ENCODE assay signal across 16 cellular contexts in the genomic region with DNA sequence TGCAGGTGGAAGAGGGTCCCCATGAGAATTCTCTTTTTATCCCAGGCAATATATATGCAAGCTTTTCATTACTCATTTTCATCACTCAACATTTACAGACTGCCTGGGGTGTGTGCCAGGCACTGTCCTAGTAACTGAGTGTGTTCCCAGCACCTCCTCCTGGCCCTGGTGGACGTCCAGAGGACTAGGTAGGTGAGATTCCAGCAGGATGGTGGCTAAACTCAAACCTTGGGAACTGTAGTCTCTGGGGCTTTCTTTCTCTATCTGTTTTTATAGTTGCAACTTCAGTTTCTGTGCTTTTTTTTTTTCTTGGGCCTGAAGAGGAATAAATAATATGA.
DNase-seq lines count a peak whose midpoint lies in the region; ATAC-seq and TF ChIP-seq lines count a peak whose summit lies in the region.
"Had no signal": no experiment of that assay in that cellular context is flagged by ENCODE, and none has a peak within 500 bp of the region (broad histone marks: within the 10 kb centered on the region; RNA-seq: fewer than 3 reads in every experiment).

No MANE protein-coding gene starts in this region.

- peak overlapping the region; percentile 60 for H3K4me3 Mint-ChIP-seq in activated CD4-positive, alpha-beta T cell treated with anti-CD3 and anti-CD28 coated beads for 36 hours
- H3K4me3 Mint-ChIP-seq in activated CD8-positive, alpha-beta T cell treated with anti-CD3 and anti-CD28 coated beads for 36 hours, result peak overlapping the region; percentile 44
- peak overlapping the region; percentile 8 for H3K4me3 Mint-ChIP-seq in glutamatergic neuron (ENCODE audit: unreplicated experiment)
- peak overlapping the region; percentile 57 for H3K4me3 Mint-ChIP-seq in stimulated activated effector memory CD8-positive, alpha-beta T cell treated with anti-CD3 and anti-CD28 coated beads, Interleukin-12 subunit alpha, Interleukin-12 subunit beta, amount 100 ng/mL, for 72 hours
- H3K4me3 Mint-ChIP-seq: WTC11 had no signal

- intact Hi-C loops in activated CD4-positive, alpha-beta T cell treated with anti-CD3 and anti-CD28 coated beads for 36 hours (cut with DNase I, micrococcal nuclease), result loop anchor here (1.0 to 10.0 kb wide), 5 partner anchors 8 to 1880 kb away; no protein-coding TSS in a partner anchor
- intact Hi-C loops in activated CD8-positive, alpha-beta T cell treated with anti-CD3 and anti-CD28 coated beads for 36 hours (cut with micrococcal nuclease), result loop anchor here (2.0 to 5.0 kb wide), 2 partner anchors 32 to 42 kb away; no protein-coding TSS in a partner anchor

- ATAC-seq in activated CD4-positive, alpha-beta T cell treated with anti-CD3 and anti-CD28 coated beads for 36 hours, result no peak
- no peak for ATAC-seq in activated CD8-positive, alpha-beta T cell treated with anti-CD3 and anti-CD28 coated beads for 36 hours
- no peak for ATAC-seq in stimulated activated effector memory CD8-positive, alpha-beta T cell treated with anti-CD3 and anti-CD28 coated beads, Interleukin-12 subunit alpha, Interleukin-12 subunit beta, amount 100 ng/mL, for 72 hours
- no peak for ATAC-seq in HG02938 (IDR thresholded peaks at IDR 0.05; ENCODE audit: unreplicated experiment)
- ATAC-seq in HG03159 (IDR thresholded peaks at IDR 0.05; ENCODE audit: unreplicated experiment), result no peak
- ATAC-seq: HepG2, WTC11 had no signal

- H3K9me3 Mint-ChIP-seq in activated CD4-positive, alpha-beta T cell treated with anti-CD3 and anti-CD28 coated beads for 36 hours (ENCODE audit: low read depth), result no peaks in the 10 kb centered on the region
- no peaks in the 10 kb centered on the region for H3K9me3 Mint-ChIP-seq in activated CD8-positive, alpha-beta T cell treated with anti-CD3 and anti-CD28 coated beads for 36 hours
- peaks cover 11% of the 10 kb centered on the region for H3K9me3 Mint-ChIP-seq in glutamatergic neuron (ENCODE audit: unreplicated experiment)
- no peaks in the 10 kb centered on the region for H3K9me3 Mint-ChIP-seq in stimulated activated effector memory CD8-positive, alpha-beta T cell treated with anti-CD3 and anti-CD28 coated beads, Interleukin-12 subunit alpha, Interleukin-12 subunit beta, amount 100 ng/mL, for 72 hours

- TF ChIP-seq CTCF in activated CD8-positive, alpha-beta T cell treated with anti-CD3 and anti-CD28 coated beads for 36 hours (IDR thresholded peaks at IDR 0.05), result no peak
- TF ChIP-seq CTCF in glutamatergic neuron (IDR thresholded peaks at IDR 0.05; ENCODE audit: partially characterized antibody, unreplicated experiment), result no peak

- peaks cover 84% of the 10 kb centered on the region for H3K4me1 Mint-ChIP-seq in activated CD4-positive, alpha-beta T cell treated with anti-CD3 and anti-CD28 coated beads for 36 hours
- peaks cover 76% of the 10 kb centered on the region for H3K4me1 Mint-ChIP-seq in activated CD8-positive, alpha-beta T cell treated with anti-CD3 and anti-CD28 coated beads for 36 hours (ENCODE audit: low read depth)
- H3K4me1 Mint-ChIP-seq in glutamatergic neuron (ENCODE audit: low read depth, unreplicated experiment), result peaks cover 57% of the 10 kb centered on the region
- peaks cover 68% of the 10 kb centered on the region for H3K4me1 Mint-ChIP-seq in stimulated activated effector memory CD8-positive, alpha-beta T cell treated with anti-CD3 and anti-CD28 coated beads, Interleukin-12 subunit alpha, Interleukin-12 subunit beta, amount 100 ng/mL, for 72 hours

- POLR2A ChIA-PET in activated CD4-positive, alpha-beta T cell treated with anti-CD3 and anti-CD28 coated beads for 36 hours (lab: Charles Lee), result interaction anchor here (0.6 to 2.1 kb wide), 10 partner anchors 10 to 277 kb away, joined by 3 to 9 read pairs (median 6); partner anchors contain the start of genes ERH and SLC39A9
- POLR2A ChIA-PET in activated CD8-positive, alpha-beta T cell treated with anti-CD3 and anti-CD28 coated beads for 36 hours (lab: Charles Lee), result interaction anchor here (0.6 to 3.7 kb wide), 11 partner anchors 8 to 64 kb away, joined by 3 to 29 read pairs (median 4); partner anchors contain the start of gene SUSD6

- H3K27me3 Mint-ChIP-seq in activated CD4-positive, alpha-beta T cell treated with anti-CD3 and anti-CD28 coated beads for 36 hours, result no peaks in the 10 kb centered on the region
- H3K27me3 Mint-ChIP-seq in activated CD8-positive, alpha-beta T cell treated with anti-CD3 and anti-CD28 coated beads for 36 hours, result no peaks in the 10 kb centered on the region
- H3K27me3 Mint-ChIP-seq in glutamatergic neuron (ENCODE audit: unreplicated experiment), result peaks cover 7% of the 10 kb centered on the region

- H3K36me3 Mint-ChIP-seq in activated CD4-positive, alpha-beta T cell treated with anti-CD3 and anti-CD28 coated beads for 36 hours (ENCODE audit: low read depth), result peaks cover 48% of the 10 kb centered on the region
- H3K36me3 Mint-ChIP-seq in activated CD8-positive, alpha-beta T cell treated with anti-CD3 and anti-CD28 coated beads for 36 hours (ENCODE audit: low read depth), result peaks cover 27% of the 10 kb centered on the region
- H3K36me3 Mint-ChIP-seq in glutamatergic neuron (ENCODE audit: unreplicated experiment), result no peaks in the 10 kb centered on the region
- peaks cover 41% of the 10 kb centered on the region for H3K36me3 Mint-ChIP-seq in stimulated activated effector memory CD8-positive, alpha-beta T cell treated with anti-CD3 and anti-CD28 coated beads, Interleukin-12 subunit alpha, Interleukin-12 subunit beta, amount 100 ng/mL, for 72 hours
- H3K36me3 Mint-ChIP-seq: WTC11 had no signal

- DNase-seq in activated CD4-positive, alpha-beta T cell treated with anti-CD3 and anti-CD28 coated beads for 36 hours, result no peak
- no peak for DNase-seq in activated CD4-positive, alpha-beta T cell treated with anti-CD3 and anti-CD28 coated beads, Interleukin-2, amount 50 U/mL, for 4 hours
- DNase-seq in activated CD8-positive, alpha-beta T cell treated with anti-CD3 and anti-CD28 coated beads for 36 hours, result no peak
- DNase-seq in glutamatergic neuron (no peak), foreskin melanocyte (no peak)
- no peak for DNase-seq in stimulated activated effector memory CD8-positive, alpha-beta T cell treated with anti-CD3 and anti-CD28 coated beads, Interleukin-12 subunit alpha, Interleukin-12 subunit beta, amount 100 ng/mL, for 72 hours (ENCODE audit: low spot score in 2 of 2)
- DNase-seq: head of caudate nucleus, kidney glomerular epithelial cell, NCI-H1417, NCI-H345, right lobe of liver, SK-N-SH had no signal

- CTCF ChIA-PET in activated CD4-positive, alpha-beta T cell treated with anti-CD3 and anti-CD28 coated beads for 36 hours (lab: Charles Lee), result interaction anchor here (0.7 to 2.9 kb wide), 9 partner anchors 10 to 95 kb away, joined by 3 to 24 read pairs (median 5); no protein-coding TSS in a partner anchor
- CTCF ChIA-PET in activated CD8-positive, alpha-beta T cell treated with anti-CD3 and anti-CD28 coated beads for 36 hours (lab: Charles Lee), result interaction anchor here (1.3 to 3.0 kb wide), 6 partner anchors 9 to 70 kb away, joined by 4 to 12 read pairs (median 9); no protein-coding TSS in a partner anchor

- H3K27ac Mint-ChIP-seq in activated CD4-positive, alpha-beta T cell treated with anti-CD3 and anti-CD28 coated beads for 36 hours, result peak overlapping the region; percentile 99
- H3K27ac Mint-ChIP-seq in activated CD8-positive, alpha-beta T cell treated with anti-CD3 and anti-CD28 coated beads for 36 hours, result peak overlapping the region; percentile 95
- no peak overlapping the region for H3K27ac Mint-ChIP-seq in glutamatergic neuron (ENCODE audit: unreplicated experiment)
- H3K27ac Mint-ChIP-seq in stimulated activated effector memory CD8-positive, alpha-beta T cell treated with anti-CD3 and anti-CD28 coated beads, Interleukin-12 subunit alpha, Interleukin-12 subunit beta, amount 100 ng/mL, for 72 hours, result peak overlapping the region; percentile 97
- H3K27ac Mint-ChIP-seq: WTC11 had no signal

Comparison
In these comparisons a context has a peak if more than half of its experiments do, and no peak if none do; other contexts are left out.
1. H3K4me3 Mint-ChIP-seq: peak in every context shown above with its lines; median percentile 60 in activated CD4-positive, alpha-beta T cell treated with anti-CD3 and anti-CD28 coated beads for 36 hours; 57 in stimulated activated effector memory CD8-positive, alpha-beta T cell treated with anti-CD3 and anti-CD28 coated beads, Interleukin-12 subunit alpha, Interleukin-12 subunit beta, amount 100 ng/mL, for 72 hours; 44 in activated CD8-positive, alpha-beta T cell treated with anti-CD3 and anti-CD28 coated beads for 36 hours; 8 in glutamatergic neuron.